7 cellular contexts compared by ENCODE assay signal in genomic region chr5:179559280-179560252, GRCh38.
DNase-seq lines count a peak whose midpoint lies in the region; ATAC-seq lines count a peak whose summit lies in the region.

No MANE protein-coding gene starts in this region.

- H3K4me1 Mint-ChIP-seq in effector memory CD8-positive, alpha-beta T cell (ENCODE audit: low read depth in 2 of 2), result peaks cover 6 to 10% of the 10 kb centered on the region in 2 donors

- peak overlapping the region; percentile 86 to 91 for H3K4me3 Mint-ChIP-seq in effector memory CD8-positive, alpha-beta T cell

- ATAC-seq in GM18520 (IDR thresholded peaks at IDR 0.05; ENCODE audit: unreplicated experiment) (peak; percentile 98), HG03064 (IDR thresholded peaks at IDR 0.05; ENCODE audit: low read depth, unreplicated experiment) (peak; percentile 96)
- ATAC-seq in effector memory CD8-positive, alpha-beta T cell (replicated peaks), result peak; percentile 99

- H3K27me3 Mint-ChIP-seq in effector memory CD8-positive, alpha-beta T cell, result no peaks in the 10 kb centered on the region

- H3K27ac Mint-ChIP-seq in effector memory CD8-positive, alpha-beta T cell, result peak overlapping the region; percentile 87 to 97

- DNase-seq in NCI-H345 treated with DMSO at 0.1 percent for 48 hours (lab: John Stamatoyannopoulos, UW; ENCODE audit: unreplicated experiment) (peak; percentile 98), medulla oblongata (ENCODE audit: extremely low spot score) (peak; percentile 99)
- DNase-seq in activated CD8-positive, alpha-beta memory T cell treated with anti-CD3 and anti-CD28 coated beads for 48 hours (ENCODE audit: low read depth in 2 of 3, low spot score in 2 of 3), result peak; percentile 43 to 78 (median 65)
- peak; percentile 81 to 92 (median 83) for DNase-seq in effector memory CD8-positive, alpha-beta T cell
- peak; percentile 67 to 76 (median 69) for DNase-seq in stimulated activated CD4-positive, alpha-beta T cell treated with anti-CD3 and anti-CD28 coated beads, TNF-alpha, amount 100 ng/mL, for 4 hours (ENCODE audit: low read depth in 3 of 3)

- H3K9me3 Mint-ChIP-seq in effector memory CD8-positive, alpha-beta T cell, result no peaks in the 10 kb centered on the region

- H3K36me3 Mint-ChIP-seq in effector memory CD8-positive, alpha-beta T cell (ENCODE audit: insufficient read depth), result peaks cover 51% of the 10 kb centered on the region

Comparison
In these comparisons a context has a peak if more than half of its experiments do, and no peak if none do; other contexts are left out.
1. Peak in every context shown above with its lines: DNase-seq and ATAC-seq.